Comparison of ENCODE assay signal across 18 cellular contexts in the genomic region with DNA sequence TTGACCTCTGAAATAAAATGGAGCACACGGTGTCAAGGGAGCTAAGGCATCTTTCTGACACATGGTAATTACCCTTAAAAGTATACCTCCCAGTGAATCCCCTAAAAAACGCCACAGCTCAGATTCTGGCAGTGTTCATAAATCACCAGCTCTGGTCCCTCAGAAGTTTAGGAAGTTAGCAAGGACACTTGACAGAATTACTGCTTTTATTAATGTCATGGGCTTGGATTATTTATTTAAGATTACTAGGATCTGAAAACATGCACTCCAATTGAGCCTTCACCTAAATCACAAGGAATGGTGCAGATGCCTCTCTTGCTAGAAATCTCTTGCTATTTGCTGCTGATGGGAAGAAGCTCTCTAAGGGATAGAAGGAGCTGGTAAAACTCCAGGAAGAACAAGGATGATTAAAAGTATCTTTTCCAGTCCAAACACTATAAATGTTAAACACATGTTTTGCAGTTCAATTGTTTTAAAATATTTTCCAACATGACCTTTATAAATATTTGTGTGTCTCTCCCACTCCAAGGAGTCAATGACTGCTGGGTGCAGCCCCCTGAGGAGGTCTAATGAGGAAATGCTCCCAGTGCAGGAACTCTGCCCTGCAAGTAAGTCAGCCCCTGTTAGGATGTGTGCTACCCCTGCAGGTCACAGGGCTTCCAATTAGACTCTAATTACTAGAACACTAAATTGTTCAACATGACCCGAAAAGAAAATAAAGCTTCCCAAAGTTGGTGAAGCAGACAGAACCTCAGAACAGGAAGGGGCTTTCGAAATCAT.
DNase-seq lines count a peak whose midpoint lies in the region; ATAC-seq and TF ChIP-seq lines count a peak whose summit lies in the region.
"Had no signal": no experiment of that assay in that cellular context is flagged by ENCODE, and none has a peak within 500 bp of the region (broad histone marks: within the 10 kb centered on the region; RNA-seq: fewer than 3 reads in every experiment).

No MANE protein-coding gene starts in this region.

- ATAC-seq in GM21737 (IDR thresholded peaks at IDR 0.05; ENCODE audit: unreplicated experiment) (no peak), HG03378 (IDR thresholded peaks at IDR 0.05; ENCODE audit: unreplicated experiment) (no peak)
- ATAC-seq: HepG2 had no signal

- POLR2A ChIA-PET in HEK293T (lab: Yijun Ruan, JAX) = interaction anchor here (1.0 kb wide), 1 partner anchor 16 kb away, joined by 4 read pairs; no protein-coding TSS in a partner anchor

- no peaks in the 10 kb centered on the region for H3K36me3 Mint-ChIP-seq in mesothelial cell of epicardium
- H3K36me3 Mint-ChIP-seq: CD14-positive monocyte had no signal

- H3K9me3 Mint-ChIP-seq in mesothelial cell of epicardium = peaks cover 5% of the 10 kb centered on the region
- H3K9me3 Mint-ChIP-seq: H9 had no signal

- intact Hi-C loops in head of caudate nucleus (cut with DNase I) = no loop called here

- CTCF ChIA-PET in HEK293T (lab: Yijun Ruan, JAX) = interaction anchor here (0.6 kb wide), 1 partner anchor 1701 kb away, joined by 3 read pairs; no protein-coding TSS in a partner anchor

- H3K4me1 Mint-ChIP-seq in mesothelial cell of epicardium = peaks cover 30% of the 10 kb centered on the region
- H3K4me1 Mint-ChIP-seq: H9 had no signal

- DNase-seq in A172 (ENCODE audit: low spot score) = peak; percentile 8
- no peak for DNase-seq in HEK293T (ENCODE audit: extremely low spot score)
- DNase-seq in NOMO-1 treated with DMSO at 0.1 percent for 48 hours (lab: John Stamatoyannopoulos, UW; ENCODE audit: unreplicated experiment) = peak; percentile 11
- no peak for DNase-seq in mesothelial cell of epicardium (ENCODE audit: low spot score in 2 of 2, unreplicated experiment in 2 of 2)
- no peak for DNase-seq in OCI-M2 (lab: John Stamatoyannopoulos, UW; ENCODE audit: unreplicated experiment)
- DNase-seq in head of caudate nucleus = no peak
- DNase-seq: DMS 273 treated with DMSO at 0.1 percent for 48 hours, H9, NCI-H1092, NCI-H2081 treated with DMSO at 0.1 percent for 48 hours, NCI-H524, RPMI8226, SIG-M5 had no signal

- peak overlapping the region; percentile 22 for H3K27ac Mint-ChIP-seq in mesothelial cell of epicardium
- H3K27ac Mint-ChIP-seq: CD14-positive monocyte; H9; T-helper 1 cell treated with Interleukin-12 subunit alpha and Interleukin-12 subunit beta and Interleukin-4 antibody, amounts not matched to agents 30 μg/mL and 1 μg/mL, for 36 hours had no signal

- H3K4me3 Mint-ChIP-seq in mesothelial cell of epicardium = no peak overlapping the region
- H3K4me3 Mint-ChIP-seq: CD14-positive monocyte; H9; T-helper 1 cell treated with Interleukin-12 subunit alpha and Interleukin-12 subunit beta and Interleukin-4 antibody, amounts not matched to agents 30 μg/mL and 1 μg/mL, for 36 hours had no signal

- H3K27me3 Mint-ChIP-seq in mesothelial cell of epicardium (ENCODE audit: low read depth) = no peaks in the 10 kb centered on the region

- TF ChIP-seq CTCF in mesothelial cell of epicardium (IDR thresholded peaks at IDR 0.05; ENCODE audit: unreplicated experiment) = no peak

TF ChIP-seq in HEK293T, 16 proteins besides CTCF, POLR2A, EP300 and RAD21:
- TF ChIP-seq, protein P1, sequence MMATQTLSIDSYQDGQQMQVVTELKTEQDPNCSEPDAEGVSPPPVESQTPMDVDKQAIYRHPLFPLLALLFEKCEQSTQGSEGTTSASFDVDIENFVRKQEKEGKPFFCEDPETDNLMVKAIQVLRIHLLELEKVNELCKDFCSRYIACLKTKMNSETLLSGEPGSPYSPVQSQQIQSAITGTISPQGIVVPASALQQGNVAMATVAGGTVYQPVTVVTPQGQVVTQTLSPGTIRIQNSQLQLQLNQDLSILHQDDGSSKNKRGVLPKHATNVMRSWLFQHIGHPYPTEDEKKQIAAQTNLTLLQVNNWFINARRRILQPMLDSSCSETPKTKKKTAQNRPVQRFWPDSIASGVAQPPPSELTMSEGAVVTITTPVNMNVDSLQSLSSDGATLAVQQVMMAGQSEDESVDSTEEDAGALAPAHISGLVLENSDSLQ (IDR thresholded peaks at IDR 0.05) = peak; percentile 94
- TF ChIP-seq HDGF (IDR thresholded peaks at IDR 0.05; ENCODE audit: borderline replicate concordance) (no peak), FOXM1 (IDR thresholded peaks at IDR 0.05; ENCODE audit: borderline replicate concordance) (no peak), SP1 (IDR thresholded peaks at IDR 0.05) (no peak), FOXA1 (IDR thresholded peaks at IDR 0.05) (0 out of 2 replicates have a peak, but pooled peaks have one; percentile 5), SUZ12 (IDR thresholded peaks at IDR 0.05) (no peak), LEF1 (IDR thresholded peaks at IDR 0.05; ENCODE audit: borderline replicate concordance) (peak; percentile 90; the same call in 1 of the 2 replicates), NFRKB (IDR thresholded peaks at IDR 0.05) (no peak), CTBP1 (IDR thresholded peaks at IDR 0.05; ENCODE audit: borderline replicate concordance) (peak; percentile 65), ELF4 (IDR thresholded peaks at IDR 0.05) (no peak), ARNT (IDR thresholded peaks at IDR 0.05) (no peak), ZNF384 (IDR thresholded peaks at IDR 0.05) (no peak)
TF ChIP-seq in HEK293T: peak in this region for 4.

Comparison
In these comparisons a context has a peak if more than half of its experiments do, and no peak if none do; other contexts are left out.
1. DNase-seq: peak in A172 (single experiment) and NOMO-1 treated with DMSO at 0.1 percent for 48 hours (single experiment); none in HEK293T (single experiment), mesothelial cell of epicardium (0 of 2), OCI-M2 (single experiment) and head of caudate nucleus (0 of 42).